Comparison of ENCODE assay signal across 26 cellular contexts in genomic region chr1:27318137-27318536, GRCh38. TPM values are rescaled to one million over a fixed set of nuclear protein-coding genes. Genes with fewer than 3 reads are reported as not detected.
A peak's percentile ranks its signal among the peaks of the same experiment; 100 is the strongest.
DNase-seq lines count a peak whose midpoint lies in the region; ATAC-seq, FAIRE-seq and TF ChIP-seq lines count a peak whose summit lies in the region.
"Had no signal": no experiment of that assay in that cellular context is flagged by ENCODE, and none has a peak within 500 bp of the region (broad histone marks: within the 10 kb centered on the region; RNA-seq: fewer than 3 reads in every experiment).

No MANE protein-coding gene starts in this region.

- H3K36me3 Mint-ChIP-seq in IgD-negative memory B cell = peaks cover 1% of the 10 kb centered on the region
- no peaks in the 10 kb centered on the region for H3K36me3 Mint-ChIP-seq in neural crest cell (ENCODE audit: low read depth)
- H3K36me3 Mint-ChIP-seq: naive thymus-derived CD4-positive, alpha-beta T cell had no signal

- WGBS in GM23248 (ENCODE audit: low coverage in 1 of 2, low lambda C conversion rate in 2 of 2, missing lambda C conversion rate in 2 of 2), 2 experiments = 18 to 20% methylated on average over 4 of the region's 4 CpGs
- 71% methylated on average over 4 of the region's 4 CpGs; no CpG with 5 or more reads in 1 of the 2 experiments for WGBS in H1 (ENCODE audit: extremely low coverage in 1 of 2, insufficient coverage in 1 of 2, insufficient read length in 1 of 2, insufficient replicate concordance in 2 of 2, low coverage in 1 of 2, low lambda C conversion rate in 2 of 2, missing lambda C conversion rate in 1 of 2), 2 experiments

- DNase-seq in GM23248 = peak; percentile 17
- no peak for DNase-seq in H1 (ENCODE audit: low read depth in 1 of 2, low spot score in 2 of 2)
- DNase-seq in neural crest cell (ENCODE audit: low read depth, low spot score) = no peak
- no peak for DNase-seq in GM13977 (ENCODE audit: low spot score)
- DNase-seq in OCI-M1 (lab: John Stamatoyannopoulos, UW) = no peak
- DNase-seq in stimulated activated CD4-positive, alpha-beta T cell treated with anti-CD3 and anti-CD28 coated beads, Interleukin-15, amount 100 ng/mL, for 24 hours = no peak
- DNase-seq: activated CD4-positive, alpha-beta T cell treated with anti-CD3 and anti-CD28 coated beads, Interleukin-2, amount 10 ng/mL, durations not matched to agents 7 days and 5 days; adrenal gland; DND-41; H7; hippocampal formation; kidney; naive thymus-derived CD4-positive, alpha-beta T cell; NCI-H2107; NCI-H526; SHP77 treated with DMSO at 0.1 percent for 48 hours; stimulated activated CD4-positive, alpha-beta T cell treated with anti-CD3 and anti-CD28 coated beads, Interleukin-4, amount 100 ng/mL, for 4 hours; stomach; T-helper 1 cell had no signal

- TF ChIP-seq CTCF in H1 (IDR thresholded peaks at IDR 0.05; ENCODE audit: control extremely low read depth in 1 of 3, insufficient read depth in 1 of 3, low read depth in 1 of 3, low read length in 3 of 3) (no peak), neural crest cell (conservative IDR thresholded peaks at IDR 0.05) (no peak), GM13977 (IDR thresholded peaks at IDR 0.05; ENCODE audit: extremely low read depth, insufficient read depth, missing control alignments) (no peak)

- no peak overlapping the region for H3K56ac ChIP-seq in H1 (replicated peaks; ENCODE audit: insufficient read length, low read depth, low read length)

- no peak overlapping the region for H4K8ac ChIP-seq in H1 (ENCODE audit: extremely low read depth, insufficient read depth, low read length)

- H3K9me3 ChIP-seq in GM23248 (ENCODE audit: low read depth) (no peaks in the 10 kb centered on the region), H1 (ENCODE audit: insufficient read depth in 2 of 2, low read depth in 1 of 2, low read length in 1 of 2) (no peaks in the 10 kb centered on the region)
- H3K9me3 ChIP-seq: adrenal gland, stomach had no signal

- FAIRE-seq in H1 (lab: Jason Lieb, UNC) = no peak
- FAIRE-seq: HTR-8/SVneo, kidney had no signal

- H3K4me2 ChIP-seq in GM23248 (ENCODE audit: unreplicated experiment) (peak overlapping the region; percentile 32), H1 (ENCODE audit: insufficient read depth in 1 of 2, low read depth in 2 of 2, low read length in 2 of 2) (no peak overlapping the region)
- H3K4me2 ChIP-seq: smooth muscle cell had no signal

- CTCF ChIA-PET in H1 (lab: Charles Lee; ENCODE audit: partially characterized antibody) = interaction anchor here (1.1 to 13.1 kb wide), 8 partner anchors 10 to 76 kb away, joined by 3 to 202 read pairs (median 6); no protein-coding TSS in a partner anchor

- peaks cover 5% of the 10 kb centered on the region for H3K27me3 Mint-ChIP-seq in IgD-negative memory B cell
- peaks cover 9% of the 10 kb centered on the region for H3K27me3 Mint-ChIP-seq in neural crest cell (ENCODE audit: low read depth)

- H3K4me3 Mint-ChIP-seq in IgD-negative memory B cell (peak overlapping the region in 1 of 4 donors; percentile 33), neural crest cell (peak overlapping the region; percentile 17)
- H3K4me3 Mint-ChIP-seq: activated CD4-positive, alpha-beta T cell treated with anti-CD3 and anti-CD28 coated beads, Interleukin-2, amount 10 ng/mL, durations not matched to agents 7 days and 5 days; naive thymus-derived CD4-positive, alpha-beta T cell had no signal

- TF ChIP-seq RAD21 in H1 (IDR thresholded peaks at IDR 0.05 in 1 of 2, conservative IDR thresholded peaks at IDR 0.05 in 1 of 2; ENCODE audit: low read depth in 2 of 2, low read length in 2 of 2) = no peak

- H2BK20ac ChIP-seq in H1 (ENCODE audit: low read length) = no peak overlapping the region

- no peak for TF ChIP-seq POLR2A in H1 (IDR thresholded peaks at IDR 0.05; ENCODE audit: control extremely low read depth in 1 of 2, low read depth in 2 of 2, low read length in 2 of 2)

- H4K5ac ChIP-seq in H1 (ENCODE audit: insufficient read length, low read depth, low read length) = no peak overlapping the region

- peak overlapping the region in 2 of 3 donors; percentile 59 to 76 for H3K27ac Mint-ChIP-seq in IgD-negative memory B cell
- H3K27ac Mint-ChIP-seq in neural crest cell (ENCODE audit: unreplicated experiment) = no peak overlapping the region
- H3K27ac Mint-ChIP-seq: activated CD4-positive, alpha-beta T cell treated with anti-CD3 and anti-CD28 coated beads, Interleukin-2, amount 10 ng/mL, durations not matched to agents 7 days and 5 days; activated T-helper 2 cell treated with anti-CD3 and anti-CD28 coated beads, Interferon-gamma antibody, Interleukin-2, Interleukin-4, amounts not matched to agents 10 μg/mL and 5 μg/mL and 100 μg/mL, durations not matched to agents 14 hours and 24 hours and 36 hours had no signal

- H2AFZ ChIP-seq in GM23248 (peak overlapping the region; percentile 71), H1 (ENCODE audit: low read length) (peak overlapping the region; percentile 48)

- no peak overlapping the region for H3K18ac ChIP-seq in H1 (ENCODE audit: extremely low read depth, low read length)

- H2BK12ac ChIP-seq in H1 (ENCODE audit: low read depth, low read length) = 0 out of 2 replicates have a peak overlapping the region, but pooled peaks have one; percentile 1

- no peaks in the 10 kb centered on the region for H3K9me2 ChIP-seq in GM23248 (ENCODE audit: insufficient read depth)

- in situ Hi-C loops in GM23248 (cut with MboI) (no loop called here), GM13977 (cut with MboI; ENCODE audit: low pct_unique_long_range_greater_than_20kb, low sequenced_read_pairs, unreplicated experiment) (loop anchor here (10.0 kb wide), 1 partner anchor 57 kb away; the partner anchor contains the start of gene FCN3)

- H4K20me1 ChIP-seq in GM23248 (ENCODE audit: insufficient read depth) (no peaks in the 10 kb centered on the region), H1 (replicated peaks in 1 of 2; ENCODE audit: control insufficient read depth in 1 of 2, insufficient read depth in 2 of 2, low read length in 2 of 2) (no peaks in the 10 kb centered on the region)

- H3K14ac ChIP-seq in H1 (ENCODE audit: insufficient read length) = no peak overlapping the region

- H2BK5ac ChIP-seq in H1 (ENCODE audit: low read depth, low read length) = no peak overlapping the region

- H4K91ac ChIP-seq in H1 (replicated peaks; ENCODE audit: insufficient read length, low read length) = no peak overlapping the region

- H2AK5ac ChIP-seq in H1 (ENCODE audit: low read depth, low read length) = no peak overlapping the region

- H3K4me1 ChIP-seq in GM23248 (ENCODE audit: insufficient read depth) (peaks cover 16% of the 10 kb centered on the region), H1 (replicated peaks in 1 of 4; ENCODE audit: control insufficient read depth in 3 of 4, insufficient read depth in 4 of 4, low read length in 3 of 4) (0 out of 7 replicates have a peak, but pooled peaks cover 0 to 6% (median 0%) of the 10 kb centered on the region in 4 experiments)

- no peak overlapping the region for H2BK120ac ChIP-seq in H1 (replicated peaks; ENCODE audit: low read depth, low read length)

- no peak overlapping the region for H3K4ac ChIP-seq in H1 (replicated peaks; ENCODE audit: insufficient read length, low read depth, low read length)

- H3K27me3 ChIP-seq in GM23248 (replicated peaks; ENCODE audit: insufficient read depth) = no peaks in the 10 kb centered on the region
- peaks cover 0 to 3% (median 0%) of the 10 kb centered on the region in 4 experiments; a peak in 1 of 7 replicates for H3K27me3 ChIP-seq in H1 (replicated peaks in 1 of 4; ENCODE audit: control insufficient read depth in 3 of 4, extremely low read depth in 1 of 4, insufficient read depth in 3 of 4, low read length in 3 of 4)
- H3K27me3 ChIP-seq: adrenal gland, dorsolateral prefrontal cortex had no signal

- POLR2A ChIA-PET in H1 (lab: Charles Lee; ENCODE audit: partially characterized antibody) = interaction anchor here (0.6 to 2.9 kb wide), 4 partner anchors 11 to 249 kb away, joined by 3 to 12 read pairs (median 4); no protein-coding TSS in a partner anchor

- H3F3A ChIP-seq in GM23248 (ENCODE audit: insufficient read depth) = 0 out of 2 replicates have a peak, but pooled peaks cover 5% of the 10 kb centered on the region

- no peak overlapping the region for H3K4me3 ChIP-seq in GM23248
- no peak overlapping the region for H3K4me3 ChIP-seq in H1 (ENCODE audit: extremely low read depth in 1 of 4, insufficient read depth in 2 of 4, low read depth in 3 of 4, low read length in 4 of 4)
- H3K4me3 ChIP-seq: adrenal gland, dorsolateral prefrontal cortex, lung, smooth muscle cell, stomach had no signal

- H3K9ac ChIP-seq in GM23248 (peak overlapping the region; percentile 11; the same call in 1 of the 2 replicates), H1 (replicated peaks in 1 of 4; ENCODE audit: extremely low read depth in 1 of 4, low read depth in 3 of 4, low read length in 3 of 4) (no peak overlapping the region)

- H3K9me3 Mint-ChIP-seq in IgD-negative memory B cell (no peaks in the 10 kb centered on the region), neural crest cell (no peaks in the 10 kb centered on the region)
- H3K9me3 Mint-ChIP-seq: activated CD4-positive, alpha-beta T cell treated with anti-CD3 and anti-CD28 coated beads, Interleukin-2, amount 10 ng/mL, durations not matched to agents 7 days and 5 days; activated T-helper 2 cell treated with anti-CD3 and anti-CD28 coated beads, Interferon-gamma antibody, Interleukin-2, Interleukin-4, amounts not matched to agents 10 μg/mL and 5 μg/mL and 100 μg/mL, durations not matched to agents 14 hours and 24 hours and 36 hours; naive thymus-derived CD4-positive, alpha-beta T cell had no signal

- no peaks in the 10 kb centered on the region for H3K79me1 ChIP-seq in H1 (ENCODE audit: low read depth, low read length)

- H2BK15ac ChIP-seq in H1 (ENCODE audit: low read length) = no peak overlapping the region; the same call in 1 of the 2 replicates

- no peak overlapping the region for H3K23ac ChIP-seq in H1 (ENCODE audit: insufficient read length)

- peaks cover 10% of the 10 kb centered on the region for H3K79me2 ChIP-seq in GM23248 (ENCODE audit: insufficient read depth)
- peaks cover 3 to 8% of the 10 kb centered on the region in 2 experiments; a peak in 3 of 4 replicates for H3K79me2 ChIP-seq in H1 (ENCODE audit: control insufficient read depth in 1 of 2, insufficient read depth in 2 of 2, low read length in 2 of 2)

- H3K36me3 ChIP-seq in GM23248 (ENCODE audit: low read depth) (no peaks in the 10 kb centered on the region), H1 (ENCODE audit: control insufficient read depth in 2 of 4, insufficient read depth in 4 of 4, low read length in 3 of 4) (no peaks in the 10 kb centered on the region)
- H3K36me3 ChIP-seq: adrenal gland, stomach had no signal

- ATAC-seq in HG03108 (IDR thresholded peaks at IDR 0.05; ENCODE audit: unreplicated experiment) = no peak
- ATAC-seq: naive thymus-derived CD4-positive, alpha-beta T cell had no signal

- H3K4me1 Mint-ChIP-seq in IgD-negative memory B cell (peaks cover 10 to 11% (median 10%) of the 10 kb centered on the region in 3 donors), neural crest cell (peaks cover 13% of the 10 kb centered on the region)

- H3K27ac ChIP-seq in GM23248 (no peak overlapping the region), H1 (ENCODE audit: low read depth, low read length) (no peak overlapping the region)
- H3K27ac ChIP-seq: adrenal gland, stomach had no signal

- TF ChIP-seq EP300 in H1 (IDR thresholded peaks at IDR 0.05; ENCODE audit: borderline replicate concordance in 1 of 2, low read depth in 2 of 2, low read length in 2 of 2) = no peak

- H3K23me2 ChIP-seq in H1 (ENCODE audit: low read depth, low read length) = peaks cover 7% of the 10 kb centered on the region; the same call in 1 of the 2 replicates

RNA-seq across cellular contexts. Expression of gene TMEM222, which starts 3.8 kb away (rescaled TPM):
- total RNA-seq in GM23248 (2014; rRNA removed; shearing (Covaris generic)) = 46.7 and 53.0 TPM in 2 replicates
- polyA plus RNA-seq in GM23248 (2016; fragmentation: Nextera tagmentation; extraction: Ambion mirVana) = 57.8 and 59.0 TPM in 2 replicates
- 68.0 TPM for polyA plus RNA-seq in IgD-negative memory B cell
- total RNA-seq in H1 (2021; fragmentation: NEBNext Ultra II Directional; extraction: Animal tissue kit (Norgen Biotek cat#: 25700)) = 25.1 and 27.0 TPM in 2 replicates
- polyA plus RNA-seq in H1 (2011; rRNA removed) = 51.8 and 66.9 TPM in 2 replicates
- 43.2 TPM for polyA plus RNA-seq in H1 (2011; cell fraction: cytosol; rRNA removed)
- polyA plus RNA-seq in H1 (2011; cell fraction: nucleus; rRNA removed) = 65.9 TPM
- 20.3 to 36.3 TPM (median 33.4 TPM) in 4 replicates for polyA plus RNA-seq in H1 (2012, experiment 1 of 2)
- polyA plus RNA-seq in H1 (2012, experiment 2 of 2) = 36.8 TPM
- 28.6 TPM for polyA plus RNA-seq in H1 (2013, experiment 1 of 2)
- polyA plus RNA-seq in H1 (2013, experiment 2 of 2) = 31.1 TPM
- polyA minus RNA-seq in H1 (2011; rRNA and poly(A)+ RNA removed) = 28.8 and 31.6 TPM in 2 replicates
- polyA minus RNA-seq in H1 (2011; cell fraction: cytosol; rRNA and poly(A)+ RNA removed) = 17.0 TPM
- 33.2 TPM for polyA minus RNA-seq in H1 (2011; cell fraction: nucleus; rRNA and poly(A)+ RNA removed)
- total RNA-seq in neural crest cell = 46.7 and 46.9 TPM in 2 replicates

RNA-seq across cellular contexts. Expression of gene SYTL1, which starts 23.7 kb away (rescaled TPM):
- not detected in 2 replicates for total RNA-seq in GM23248 (2014; rRNA removed; shearing (Covaris generic))
- polyA plus RNA-seq in GM23248 (2016; fragmentation: Nextera tagmentation; extraction: Ambion mirVana) (not detected in 2 replicates), IgD-negative memory B cell (130 TPM), H1 (2011; rRNA removed) (19.5 and 33.8 TPM in 2 replicates)
- 6.4 and 8.8 TPM in 2 replicates for total RNA-seq in H1 (2021; fragmentation: NEBNext Ultra II Directional; extraction: Animal tissue kit (Norgen Biotek cat#: 25700))
- 14.6 TPM for polyA plus RNA-seq in H1 (2011; cell fraction: cytosol; rRNA removed)
- 63.0 TPM for polyA plus RNA-seq in H1 (2011; cell fraction: nucleus; rRNA removed)
- polyA plus RNA-seq in H1 (2012, experiment 1 of 2) = 4.0 to 13.1 TPM (median 10.8 TPM) in 4 replicates
- 6.3 TPM for polyA plus RNA-seq in H1 (2012, experiment 2 of 2)
- polyA plus RNA-seq in H1 (2013, experiment 1 of 2) = 8.5 TPM
- 8.4 TPM for polyA plus RNA-seq in H1 (2013, experiment 2 of 2)
- 2.9 and 5.0 TPM in 2 replicates for polyA minus RNA-seq in H1 (2011; rRNA and poly(A)+ RNA removed)
- polyA minus RNA-seq in H1 (2011; cell fraction: cytosol; rRNA and poly(A)+ RNA removed) = 5.7 TPM
- polyA minus RNA-seq in H1 (2011; cell fraction: nucleus; rRNA and poly(A)+ RNA removed) = 13.1 TPM
- 0.72 and 1.4 TPM in 2 replicates for total RNA-seq in neural crest cell

RNA-seq across cellular contexts. Expression of gene MAP3K6, which starts 48.6 kb away (rescaled TPM):
- 31.5 and 40.3 TPM in 2 replicates for total RNA-seq in GM23248 (2014; rRNA removed; shearing (Covaris generic))
- polyA plus RNA-seq in GM23248 (2016; fragmentation: Nextera tagmentation; extraction: Ambion mirVana) (13.7 and 17.9 TPM in 2 replicates), IgD-negative memory B cell (3.9 TPM), H1 (2011; rRNA removed) (7.4 and 10.3 TPM in 2 replicates)
- 7.6 and 11.2 TPM in 2 replicates for total RNA-seq in H1 (2021; fragmentation: NEBNext Ultra II Directional; extraction: Animal tissue kit (Norgen Biotek cat#: 25700))
- 6.7 TPM for polyA plus RNA-seq in H1 (2011; cell fraction: cytosol; rRNA removed)
- polyA plus RNA-seq in H1 (2011; cell fraction: nucleus; rRNA removed) = 40.8 TPM
- polyA plus RNA-seq in H1 (2012, experiment 1 of 2) = 8.5 to 12.5 TPM (median 9.7 TPM) in 4 replicates
- polyA plus RNA-seq in H1 (2012, experiment 2 of 2) = 9.5 TPM
- 10.9 TPM for polyA plus RNA-seq in H1 (2013, experiment 1 of 2)
- polyA plus RNA-seq in H1 (2013, experiment 2 of 2) = 10.7 TPM
- polyA minus RNA-seq in H1 (2011; rRNA and poly(A)+ RNA removed) = 4.6 and 5.6 TPM in 2 replicates
- 2.6 TPM for polyA minus RNA-seq in H1 (2011; cell fraction: cytosol; rRNA and poly(A)+ RNA removed)
- 11.6 TPM for polyA minus RNA-seq in H1 (2011; cell fraction: nucleus; rRNA and poly(A)+ RNA removed)
- 12.9 and 13.6 TPM in 2 replicates for total RNA-seq in neural crest cell

RNA-seq across cellular contexts. Expression of gene FCN3, which starts 56.5 kb away (rescaled TPM):
- not detected in 2 replicates for total RNA-seq in GM23248 (2014; rRNA removed; shearing (Covaris generic))
- polyA plus RNA-seq in GM23248 (2016; fragmentation: Nextera tagmentation; extraction: Ambion mirVana) = not detected in 2 replicates
- not detected for polyA plus RNA-seq in IgD-negative memory B cell
- 0.30 TPM in 1 of 2 replicates, not detected in the other for total RNA-seq in H1 (2021; fragmentation: NEBNext Ultra II Directional; extraction: Animal tissue kit (Norgen Biotek cat#: 25700))
- polyA plus RNA-seq in H1 (2011; rRNA removed) = 0.35 and 0.57 TPM in 2 replicates
- 0.32 TPM for polyA plus RNA-seq in H1 (2011; cell fraction: cytosol; rRNA removed)
- polyA plus RNA-seq in H1 (2011; cell fraction: nucleus; rRNA removed) = 0.90 TPM
- 0.28 to 0.78 TPM (median 0.40 TPM) in 3 of 4 replicates, not detected in the other for polyA plus RNA-seq in H1 (2012, experiment 1 of 2)
- polyA plus RNA-seq in H1 (2012, experiment 2 of 2) = not detected
- polyA plus RNA-seq in H1 (2013, experiment 1 of 2) = 0.47 TPM
- polyA plus RNA-seq in H1 (2013, experiment 2 of 2) = 0.28 TPM
- not detected in 2 replicates for polyA minus RNA-seq in H1 (2011; rRNA and poly(A)+ RNA removed)
- polyA minus RNA-seq in H1 (2011; cell fraction: cytosol; rRNA and poly(A)+ RNA removed) = not detected
- polyA minus RNA-seq in H1 (2011; cell fraction: nucleus; rRNA and poly(A)+ RNA removed) = not detected
- total RNA-seq in neural crest cell = not detected in 2 replicates
- total RNA-seq: activated CD4-positive, alpha-beta T cell treated with anti-CD3 and anti-CD28 coated beads, Interleukin-2, amount 10 ng/mL, durations not matched to agents 7 days and 5 days; activated T-helper 2 cell treated with anti-CD3 and anti-CD28 coated beads, Interferon-gamma antibody, Interleukin-2, Interleukin-4, amounts not matched to agents 10 μg/mL and 5 μg/mL and 100 μg/mL, durations not matched to agents 14 hours and 24 hours and 36 hours; naive thymus-derived CD4-positive, alpha-beta T cell; smooth muscle cell had no signal
- polyA plus RNA-seq: naive thymus-derived CD4-positive, alpha-beta T cell; smooth muscle cell had no signal
